Comparison of ENCODE assay signal across 8 cellular contexts in genomic region chr6:2245103-2245953, GRCh38. TPM values are rescaled to one million over a fixed set of nuclear protein-coding genes. Genes with fewer than 3 reads are reported as not detected.
A peak's percentile ranks its signal among the peaks of the same experiment; 100 is the strongest.
DNase-seq lines count a peak whose midpoint lies in the region; ATAC-seq and TF ChIP-seq lines count a peak whose summit lies in the region.

Gene GMDS (minus strand): TSS chr6:2245605.

- H3K4me3 Mint-ChIP-seq in activated T-helper 17 cell treated with anti-CD3 and anti-CD28 coated beads, Interleukin-2, amount 50 U/mL, for 72 hours = peak within 1 kb of the TSS; percentile 91
- H3K4me3 Mint-ChIP-seq in natural killer cell = peak within 1 kb of the TSS; percentile 91

- H3K27me3 Mint-ChIP-seq in activated T-helper 17 cell treated with anti-CD3 and anti-CD28 coated beads, Interleukin-2, amount 50 U/mL, for 72 hours = no peaks in the 10 kb centered on the region
- no peaks in the 10 kb centered on the region for H3K27me3 Mint-ChIP-seq in natural killer cell (ENCODE audit: low read depth in 2 of 2)

- H3K27ac Mint-ChIP-seq in activated T-helper 17 cell treated with anti-CD3 and anti-CD28 coated beads, Interleukin-2, amount 50 U/mL, for 72 hours = peak within 1 kb of the TSS; percentile 93
- H3K27ac Mint-ChIP-seq in natural killer cell = peak within 1 kb of the TSS; percentile 89 to 91

- H3K9me3 Mint-ChIP-seq in activated T-helper 17 cell treated with anti-CD3 and anti-CD28 coated beads, Interleukin-2, amount 50 U/mL, for 72 hours = no peaks in the 10 kb centered on the region
- no peaks in the 10 kb centered on the region for H3K9me3 Mint-ChIP-seq in natural killer cell

- H3K4me1 Mint-ChIP-seq in activated T-helper 17 cell treated with anti-CD3 and anti-CD28 coated beads, Interleukin-2, amount 50 U/mL, for 72 hours = peaks cover 34% of the 10 kb centered on the region
- peaks cover 43 to 52% of the 10 kb centered on the region in 2 donors for H3K4me1 Mint-ChIP-seq in natural killer cell

- ATAC-seq in GM21717 (IDR thresholded peaks at IDR 0.05; ENCODE audit: unreplicated experiment) (peak; percentile 85), natural killer cell (peak; percentile 95 to 99 (median 97))
- ATAC-seq in activated T-helper 17 cell treated with anti-CD3 and anti-CD28 coated beads, Interleukin-2, amount 50 U/mL, for 72 hours (replicated peaks) = peak; percentile 95

- intact Hi-C loops in natural killer cell (cut with micrococcal nuclease) = loop anchor here (10.0 kb wide), 1 partner anchor 519 kb away; the partner anchor contains the start of gene WRNIP1

- peak; percentile 38 for DNase-seq in DMS79 treated with DMSO at 0.1 percent for 48 hours (lab: John Stamatoyannopoulos, UW)
- DNase-seq in KBM-7 = peak; percentile 91
- peak; percentile 99 for DNase-seq in RPMI8226
- peak; percentile 84 for DNase-seq in fibroblast of mammary gland (ENCODE audit: low read depth)
- DNase-seq in natural killer cell = peak; percentile 84
- DNase-seq in stimulated activated naive CD4-positive, alpha-beta T cell (lab: John Stamatoyannopoulos, UW) = peak; percentile 63 to 88 (median 75)

- in situ Hi-C loops in KBM-7 (cut with MboI; ENCODE audit: low pct_unique_long_range_greater_than_20kb, low sequenced_read_pairs) = no loop called here

- peak within 1 kb of the TSS; percentile 79 for H3K4me3 ChIP-seq in fibroblast of mammary gland (ENCODE audit: control insufficient read depth, low read depth, low read length)

- H3K36me3 Mint-ChIP-seq in activated T-helper 17 cell treated with anti-CD3 and anti-CD28 coated beads, Interleukin-2, amount 50 U/mL, for 72 hours (ENCODE audit: low read depth) = peaks cover 8% of the 10 kb centered on the region
- no peaks in the 10 kb centered on the region for H3K36me3 Mint-ChIP-seq in natural killer cell

- no peak for TF ChIP-seq CTCF in fibroblast of mammary gland (conservative IDR thresholded peaks at IDR 0.05; ENCODE audit: control insufficient read depth, insufficient read depth, low read depth, low read length)
- no peak for TF ChIP-seq CTCF in natural killer cell (IDR thresholded peaks at IDR 0.05)

RNA-seq across cellular contexts. Expression of gene GMDS, which starts in this region (rescaled TPM):
- 10 to 100 TPM; 19.6 to 36.3 TPM for total RNA-seq in activated T-helper 17 cell treated with anti-CD3 and anti-CD28 coated beads, Interleukin-2, amount 50 U/mL, for 72 hours
- 10 to 100 TPM; 23.6 to 31.0 (median 26.4) TPM for total RNA-seq in natural killer cell

Comparison
In these comparisons a context has a peak if more than half of its experiments do, and no peak if none do; other contexts are left out.
1. Peak in every context shown above with its lines: DNase-seq, ATAC-seq and H3K4me3 ChIP-seq.
2. DNase-seq: peak in every context shown above with its lines; median percentile 99 in RPMI8226; 91 in KBM-7; 84 in fibroblast of mammary gland; 84 in natural killer cell; 75 in stimulated activated naive CD4-positive, alpha-beta T cell; 38 in DMS79 treated with DMSO at 0.1 percent for 48 hours.